In genomic region chr13:19023115-19023514, GRCh38 we compare ENCODE assay signal across 23 cellular contexts.
"Had no signal": no experiment of that assay in that cellular context is flagged by ENCODE, and none has a peak within 500 bp of the region (broad histone marks: within the 10 kb centered on the region; RNA-seq: fewer than 3 reads in every experiment).

No MANE protein-coding gene starts in this region.

- DNase-seq: activated CD4-positive, alpha-beta memory T cell treated with anti-CD3 and anti-CD28 coated beads for 36 hours; activated CD4-positive, alpha-beta T cell treated with anti-CD3 and anti-CD28 coated beads, Interleukin-2, amount 10 ng/mL, durations not matched to agents 7 days and 5 days; activated CD4-positive, CD25-positive, alpha-beta regulatory T cell; activated CD8-positive, alpha-beta memory T cell treated with anti-CD3 and anti-CD28 coated beads for 24 hours; activated gamma-delta T cell; activated naive CD4-positive, alpha-beta T cell treated with anti-CD3 and anti-CD28 coated beads for 36 hours; activated T-cell treated with anti-CD3 and anti-CD28 coated beads, Interleukin-2, amount 50 U/mL, for 4 hours; brain microvascular endothelial cell; NCI-H1048; NCI-H146; NCI-H1930; NCI-H2171; NCI-H226; NCI-H526 treated with DMSO at 0.1 percent for 48 hours; NCI-H82; NK-92 treated with Interleukin-12 subunit alpha and Interleukin-12 subunit beta, amount 100 ng/mL, for 24 hours; RPMI8226; T-cell; T-helper 2 cell; T1000 had no signal

- H3K4me3 ChIP-seq: cardiac muscle cell, K562, SJSA1 had no signal
